23 cellular contexts compared by ENCODE assay signal in genomic region chr18:43933177-43933576, GRCh38.
DNase-seq lines count a peak whose midpoint lies in the region; TF ChIP-seq lines count a peak whose summit lies in the region.
"Had no signal": no experiment of that assay in that cellular context is flagged by ENCODE, and none has a peak within 500 bp of the region (broad histone marks: within the 10 kb centered on the region; RNA-seq: fewer than 3 reads in every experiment).

No MANE protein-coding gene starts in this region.

- H3K9me2 ChIP-seq in hepatocyte (replicated peaks; ENCODE audit: insufficient read depth), result no peaks in the 10 kb centered on the region

- DNase-seq in breast epithelium (ENCODE audit: low spot score in 2 of 2) (no peak), mammary epithelial cell (no peak), hepatocyte (ENCODE audit: low spot score) (no peak), osteocyte (ENCODE audit: extremely low spot score, unreplicated experiment) (no peak), pons (ENCODE audit: low spot score) (no peak), SIG-M5 treated with dmso at 0.1 percent for 504 hours (lab: John Stamatoyannopoulos, UW; ENCODE audit: unreplicated experiment) (no peak), esophagus squamous epithelium (lab: John Stamatoyannopoulos, UW) (no peak)
- DNase-seq: 8988T; C1 segment of cervical spinal cord; Calu3; CD8-positive, alpha-beta memory T cell; DMS153; GF-D8; NCI-H1105; NCI-H1694; NCI-H2081; NCI-H2171 treated with DMSO at 0.1 percent for 48 hours; NCI-H446; NCI-H526 treated with DMSO at 0.1 percent for 48 hours; PC-3; RPMI8226; SHP77 had no signal

- H3K9me3 ChIP-seq in breast epithelium (no peaks in the 10 kb centered on the region), mammary epithelial cell (replicated peaks; ENCODE audit: insufficient read depth, low read length) (no peaks in the 10 kb centered on the region), hepatocyte (ENCODE audit: low read depth) (no peaks in the 10 kb centered on the region), esophagus squamous epithelium (no peaks in the 10 kb centered on the region)

- TF ChIP-seq CTCF in breast epithelium (IDR thresholded peaks at IDR 0.05) (no peak), mammary epithelial cell (conservative IDR thresholded peaks at IDR 0.05 in 1 of 2, IDR thresholded peaks at IDR 0.05 in 1 of 2; ENCODE audit: extremely low read depth in 1 of 2, insufficient read depth in 1 of 2, low read depth in 1 of 2, low read length in 2 of 2) (no peak), hepatocyte (IDR thresholded peaks at IDR 0.05; ENCODE audit: poor library complexity) (no peak), osteocyte (IDR thresholded peaks at IDR 0.05) (no peak), esophagus squamous epithelium (IDR thresholded peaks at IDR 0.05) (no peak)

- H3K36me3 ChIP-seq in breast epithelium (no peaks in the 10 kb centered on the region), mammary epithelial cell (ENCODE audit: insufficient read depth, low read length) (no peaks in the 10 kb centered on the region), hepatocyte (replicated peaks; ENCODE audit: insufficient read depth, low read depth) (no peaks in the 10 kb centered on the region), esophagus squamous epithelium (no peaks in the 10 kb centered on the region)

- TF ChIP-seq POLR2A in breast epithelium (IDR thresholded peaks at IDR 0.05) (no peak), esophagus squamous epithelium (IDR thresholded peaks at IDR 0.05) (no peak)

- intact Hi-C loops in breast epithelium (cut with DNase I; ENCODE audit: low total_unique reads) (no loop called here), mammary epithelial cell (cut with micrococcal nuclease) (no loop called here), esophagus squamous epithelium (cut with DNase I) (no loop called here)

- H4K20me1 ChIP-seq in mammary epithelial cell (ENCODE audit: insufficient read depth, low read length) (no peaks in the 10 kb centered on the region), hepatocyte (ENCODE audit: insufficient read depth, poor library complexity, severe bottlenecking) (no peaks in the 10 kb centered on the region)

- WGBS in mammary epithelial cell (ENCODE audit: low coverage, missing lambda C conversion rate), result 89% methylated on average over 5 of the region's 5 CpGs
- 78% methylated on average over 5 of the region's 5 CpGs for WGBS in hepatocyte (ENCODE audit: low lambda C conversion rate, missing lambda C conversion rate)
- 76 to 82% methylated on average over 5 of the region's 5 CpGs for WGBS in esophagus squamous epithelium, 2 donors

- H3K4me1 ChIP-seq in breast epithelium, result no peaks in the 10 kb centered on the region
- no peaks in the 10 kb centered on the region for H3K4me1 ChIP-seq in mammary epithelial cell (ENCODE audit: insufficient read depth, low read length)
- H3K4me1 ChIP-seq in hepatocyte (ENCODE audit: insufficient read depth), result peaks cover 26% of the 10 kb centered on the region
- no peaks in the 10 kb centered on the region for H3K4me1 ChIP-seq in esophagus squamous epithelium

- H3K4me3 Mint-ChIP-seq in osteocyte (ENCODE audit: unreplicated experiment), result no peak overlapping the region
- H3K4me3 Mint-ChIP-seq: CD8-positive, alpha-beta memory T cell had no signal

- dilution Hi-C loops in mammary epithelial cell (cut with HindIII; ENCODE audit: low sequenced_read_pairs), result no loop called here

- CTCF ChIA-PET in mammary epithelial cell (lab: Charles Lee; ENCODE audit: low non-redundant PET), result no interaction called here

- H2AFZ ChIP-seq in mammary epithelial cell (ENCODE audit: low read depth, low read length) (no peak overlapping the region), hepatocyte (no peak overlapping the region)

- H3K36me3 Mint-ChIP-seq in osteocyte (ENCODE audit: unreplicated experiment), result peaks cover 5% of the 10 kb centered on the region
- H3K36me3 Mint-ChIP-seq: CD8-positive, alpha-beta memory T cell had no signal

- H3K27me3 Mint-ChIP-seq in osteocyte (ENCODE audit: unreplicated experiment), result no peaks in the 10 kb centered on the region
- H3K27me3 Mint-ChIP-seq: CD8-positive, alpha-beta memory T cell had no signal

- no peak overlapping the region for H3K4me2 ChIP-seq in mammary epithelial cell (ENCODE audit: insufficient read depth, low read depth, low read length)
- H3K4me2 ChIP-seq in hepatocyte, result no peak overlapping the region
- H3K4me2 ChIP-seq: KMS-11 had no signal

- no TSS peak for BruUV-seq in mammary epithelial cell (replicated peaks; lab: Mats Ljungman, UMichigan)

- no peaks in the 10 kb centered on the region for H3K9me3 Mint-ChIP-seq in osteocyte (ENCODE audit: unreplicated experiment)

- H3K79me2 ChIP-seq in mammary epithelial cell (ENCODE audit: insufficient read depth, low read length) (no peaks in the 10 kb centered on the region), hepatocyte (no peaks in the 10 kb centered on the region)

- in situ Hi-C loops in mammary epithelial cell (cut with MboI; ENCODE audit: low sequenced_read_pairs in 2 of 2), result no loop called here

- H3K27me3 ChIP-seq in breast epithelium (no peaks in the 10 kb centered on the region), mammary epithelial cell (ENCODE audit: insufficient read depth, low read length) (no peaks in the 10 kb centered on the region), hepatocyte (no peaks in the 10 kb centered on the region), esophagus squamous epithelium (no peaks in the 10 kb centered on the region)

- H3K27ac ChIP-seq in breast epithelium (peak overlapping the region; percentile 60 to 65), mammary epithelial cell (ENCODE audit: insufficient read depth, low read depth, low read length) (no peak overlapping the region), hepatocyte (peak overlapping the region; percentile 68), esophagus squamous epithelium (peak overlapping the region in 2 of 4 donors; percentile 22 to 38)
- H3K27ac ChIP-seq: KMS-11 had no signal

- peak overlapping the region in 2 of 3 donors; percentile 17 to 23 for H3K4me3 ChIP-seq in breast epithelium
- H3K4me3 ChIP-seq in mammary epithelial cell (replicated peaks in 1 of 3; ENCODE audit: insufficient read depth in 1 of 3, low read depth in 2 of 3, low read length in 3 of 3), result no peak overlapping the region
- H3K4me3 ChIP-seq in hepatocyte, result no peak overlapping the region
- H3K4me3 ChIP-seq in esophagus squamous epithelium, result peak overlapping the region in 1 of 4 donors; percentile 1

- H3K4me1 Mint-ChIP-seq in osteocyte (ENCODE audit: unreplicated experiment), result peaks cover 54% of the 10 kb centered on the region
- H3K4me1 Mint-ChIP-seq: CD8-positive, alpha-beta memory T cell had no signal

- H3K27ac Mint-ChIP-seq in osteocyte (ENCODE audit: unreplicated experiment), result peak overlapping the region; percentile 88
- H3K27ac Mint-ChIP-seq: CD8-positive, alpha-beta memory T cell had no signal

- no peak overlapping the region for H3K9ac ChIP-seq in mammary epithelial cell (ENCODE audit: insufficient read depth, low read length)
- H3K9ac ChIP-seq: KMS-11 had no signal

Comparison
In these comparisons a context has a peak if more than half of its experiments do, and no peak if none do; other contexts are left out.
1. H3K4me3 ChIP-seq: peak in breast epithelium (2 of 3); none in mammary epithelial cell (0 of 3) and hepatocyte (single experiment).